Comparison of ENCODE assay signal across 16 cellular contexts in the genomic region with DNA sequence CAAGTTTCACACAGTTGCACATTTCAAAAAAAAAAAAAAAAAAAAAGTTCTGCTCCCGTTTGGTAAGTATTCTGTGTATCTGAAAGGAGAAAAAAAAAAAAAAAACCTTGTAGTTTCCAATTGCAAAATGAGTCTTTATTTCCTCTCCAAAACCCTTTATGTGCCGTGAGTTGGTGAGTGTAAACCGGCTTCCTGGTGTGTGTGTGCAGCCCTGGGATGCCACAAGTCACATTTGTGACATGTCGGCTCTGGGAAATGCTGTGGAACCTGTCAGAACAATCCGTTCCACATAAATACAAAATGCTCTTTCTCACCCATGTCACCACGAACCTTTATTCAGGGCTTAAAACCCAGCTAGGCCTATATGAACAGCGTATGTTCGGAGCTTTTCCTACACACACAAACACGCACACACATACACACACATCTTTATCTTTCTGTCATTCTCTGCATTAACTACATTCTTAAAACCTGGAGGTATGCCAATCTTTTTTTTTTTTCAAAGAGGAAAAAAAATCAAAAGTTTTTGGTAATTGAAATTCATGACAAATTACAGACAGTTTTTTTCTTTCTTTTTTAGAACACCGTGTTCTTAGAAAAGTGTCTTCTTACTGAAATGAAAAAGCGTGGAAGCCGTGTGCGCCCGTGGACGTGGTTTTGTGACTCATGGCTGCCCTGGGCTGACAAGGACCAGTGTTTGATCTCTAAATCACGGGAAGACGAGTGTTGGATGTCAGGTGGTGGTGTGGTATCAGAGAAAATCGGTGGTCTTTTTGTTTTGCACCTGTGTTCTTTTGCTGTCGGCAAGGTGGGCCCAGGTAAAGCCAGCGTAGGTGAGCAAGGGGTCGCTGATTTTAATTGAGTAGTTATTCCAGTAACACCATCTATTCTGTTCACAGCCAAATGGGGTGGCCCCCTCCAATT.
DNase-seq lines count a peak whose midpoint lies in the region; ATAC-seq and TF ChIP-seq lines count a peak whose summit lies in the region.
"Had no signal": no experiment of that assay in that cellular context is flagged by ENCODE, and none has a peak within 500 bp of the region (broad histone marks: within the 10 kb centered on the region; RNA-seq: fewer than 3 reads in every experiment).

No MANE protein-coding gene starts in this region.

- H3K27me3 Mint-ChIP-seq in activated CD8-positive, alpha-beta T cell treated with anti-CD3 and anti-CD28 coated beads for 36 hours = peaks cover 5% of the 10 kb centered on the region

- CTCF ChIA-PET in activated CD8-positive, alpha-beta T cell treated with anti-CD3 and anti-CD28 coated beads for 36 hours (lab: Charles Lee) = no interaction called here

- H3K27ac Mint-ChIP-seq in activated CD8-positive, alpha-beta T cell treated with anti-CD3 and anti-CD28 coated beads for 36 hours = peak overlapping the region; percentile 77

- H3K4me1 Mint-ChIP-seq in activated CD8-positive, alpha-beta T cell treated with anti-CD3 and anti-CD28 coated beads for 36 hours (ENCODE audit: low read depth) = peaks cover 24% of the 10 kb centered on the region

- POLR2A ChIA-PET in activated CD8-positive, alpha-beta T cell treated with anti-CD3 and anti-CD28 coated beads for 36 hours (lab: Charles Lee) = no interaction called here

- peak overlapping the region; percentile 18 for H3K4me3 Mint-ChIP-seq in activated CD8-positive, alpha-beta T cell treated with anti-CD3 and anti-CD28 coated beads for 36 hours

- ATAC-seq in HG03432 (IDR thresholded peaks at IDR 0.05; ENCODE audit: unreplicated experiment) (peak; percentile 38), GM21390 (IDR thresholded peaks at IDR 0.05; ENCODE audit: unreplicated experiment) (no peak), GM19467 (IDR thresholded peaks at IDR 0.05; ENCODE audit: unreplicated experiment) (no peak)
- ATAC-seq in activated CD8-positive, alpha-beta T cell treated with anti-CD3 and anti-CD28 coated beads for 36 hours = peak; percentile 79

- DNase-seq in activated CD8-positive, alpha-beta T cell treated with anti-CD3 and anti-CD28 coated beads for 36 hours = peak; percentile 67
- peak; percentile 23 for DNase-seq in central memory CD4-positive, alpha-beta T cell
- DNase-seq in stimulated activated CD4-positive, alpha-beta T cell treated with anti-CD3 and anti-CD28 coated beads, TNF-alpha, amount 100 ng/mL, for 4 hours (ENCODE audit: low read depth in 3 of 3) = peak in 2 of 3 experiments; percentile 17 to 21
- DNase-seq in NK-92 (lab: John Stamatoyannopoulos, UW; ENCODE audit: unreplicated experiment) (no peak), Ammon's horn (ENCODE audit: low spot score) (no peak)
- DNase-seq: aorta; effector CD8-positive, alpha-beta T cell; kidney glomerular epithelial cell; NCI-H1048; NCI-H446 treated with DMSO at 0.1 percent for 48 hours; Right ventricle myocardium superior; sigmoid colon; substantia nigra had no signal

- intact Hi-C loops in activated CD8-positive, alpha-beta T cell treated with anti-CD3 and anti-CD28 coated beads for 36 hours (cut with micrococcal nuclease) = no loop called here

- H3K9me3 Mint-ChIP-seq in activated CD8-positive, alpha-beta T cell treated with anti-CD3 and anti-CD28 coated beads for 36 hours = no peaks in the 10 kb centered on the region

- H3K36me3 Mint-ChIP-seq in activated CD8-positive, alpha-beta T cell treated with anti-CD3 and anti-CD28 coated beads for 36 hours (ENCODE audit: low read depth) = no peaks in the 10 kb centered on the region

- no peak for TF ChIP-seq CTCF in activated CD8-positive, alpha-beta T cell treated with anti-CD3 and anti-CD28 coated beads for 36 hours (IDR thresholded peaks at IDR 0.05)

Comparison
In these comparisons a context has a peak if more than half of its experiments do, and no peak if none do; other contexts are left out.
1. ATAC-seq: peak in HG03432 (single experiment) and activated CD8-positive, alpha-beta T cell treated with anti-CD3 and anti-CD28 coated beads for 36 hours (single experiment); none in GM21390 (single experiment) and GM19467 (single experiment).
2. DNase-seq: peak in activated CD8-positive, alpha-beta T cell treated with anti-CD3 and anti-CD28 coated beads for 36 hours (single experiment), central memory CD4-positive, alpha-beta T cell (single experiment) and stimulated activated CD4-positive, alpha-beta T cell treated with anti-CD3 and anti-CD28 coated beads, TNF-alpha, amount 100 ng/mL, for 4 hours (2 of 3); none in NK-92 (single experiment) and Ammon's horn (single experiment).